Comparison of ENCODE assay signal across 14 cellular contexts in genomic region chr3:4853749-4854140, GRCh38.
DNase-seq lines count a peak whose midpoint lies in the region; ATAC-seq and TF ChIP-seq lines count a peak whose summit lies in the region.
"Had no signal": no experiment of that assay in that cellular context is flagged by ENCODE, and none has a peak within 500 bp of the region (broad histone marks: within the 10 kb centered on the region; RNA-seq: fewer than 3 reads in every experiment).

No MANE protein-coding gene starts in this region.

- H3K4me3 Mint-ChIP-seq in T-helper 2 cell treated with Interferon-gamma antibody and Interleukin-4, amounts not matched to agents 5 μg/mL and 100 μg/mL, for 36 hours = peak overlapping the region; percentile 32
- H3K4me3 Mint-ChIP-seq in effector memory CD8-positive, alpha-beta T cell = no peak overlapping the region
- no peak overlapping the region for H3K4me3 Mint-ChIP-seq in GM23338
- H3K4me3 Mint-ChIP-seq: nephron had no signal

- no peak overlapping the region for H2AFZ ChIP-seq in GM23338

- no peaks in the 10 kb centered on the region for H3K9me3 ChIP-seq in SJSA1 (replicated peaks)
- H3K9me3 ChIP-seq: suprapubic skin had no signal

- H3K36me3 ChIP-seq in SJSA1 (no peaks in the 10 kb centered on the region), GM23338 (ENCODE audit: insufficient read depth) (no peaks in the 10 kb centered on the region)
- H3K36me3 ChIP-seq: suprapubic skin had no signal

- no peaks in the 10 kb centered on the region for H3K9me2 ChIP-seq in GM23338 (ENCODE audit: insufficient read depth)

- no peak for TF ChIP-seq CTCF in GM23338 (conservative IDR thresholded peaks at IDR 0.05; ENCODE audit: low read depth in 2 of 2)

- H3K27me3 ChIP-seq in SJSA1 (replicated peaks) (no peaks in the 10 kb centered on the region), GM23338 (ENCODE audit: insufficient read depth) (no peaks in the 10 kb centered on the region)
- H3K27me3 ChIP-seq: foreskin keratinocyte, suprapubic skin had no signal

- peaks cover 68% of the 10 kb centered on the region for H3K4me1 Mint-ChIP-seq in T-helper 2 cell treated with Interferon-gamma antibody and Interleukin-4, amounts not matched to agents 5 μg/mL and 100 μg/mL, for 36 hours (ENCODE audit: low read depth)
- peaks cover 24 to 37% of the 10 kb centered on the region in 2 donors for H3K4me1 Mint-ChIP-seq in effector memory CD8-positive, alpha-beta T cell (ENCODE audit: low read depth in 2 of 2)
- H3K4me1 Mint-ChIP-seq in GM23338 = no peaks in the 10 kb centered on the region

- H3K36me3 Mint-ChIP-seq in T-helper 2 cell treated with Interferon-gamma antibody and Interleukin-4, amounts not matched to agents 5 μg/mL and 100 μg/mL, for 36 hours (ENCODE audit: low read depth) = peaks cover 42% of the 10 kb centered on the region
- H3K36me3 Mint-ChIP-seq in effector memory CD8-positive, alpha-beta T cell (ENCODE audit: insufficient read depth) = peaks cover 10% of the 10 kb centered on the region
- peaks cover 3% of the 10 kb centered on the region; the same call in 1 of the 3 replicates for H3K36me3 Mint-ChIP-seq in GM23338 (ENCODE audit: low read depth)

- no peak for ATAC-seq in effector memory CD8-positive, alpha-beta T cell (replicated peaks)
- ATAC-seq in GM23338 = no peak
- ATAC-seq in HG02588 (IDR thresholded peaks at IDR 0.05; ENCODE audit: unreplicated experiment) = no peak
- ATAC-seq: foreskin keratinocyte, HCT116, left ventricle myocardium superior had no signal

- H3K4me3 ChIP-seq in SJSA1 = no peak overlapping the region
- H3K4me3 ChIP-seq in GM23338 = no peak overlapping the region
- H3K4me3 ChIP-seq: suprapubic skin had no signal

- no peaks in the 10 kb centered on the region for H3K27me3 Mint-ChIP-seq in T-helper 2 cell treated with Interferon-gamma antibody and Interleukin-4, amounts not matched to agents 5 μg/mL and 100 μg/mL, for 36 hours (ENCODE audit: low read depth)
- no peaks in the 10 kb centered on the region for H3K27me3 Mint-ChIP-seq in effector memory CD8-positive, alpha-beta T cell
- H3K27me3 Mint-ChIP-seq in GM23338 (ENCODE audit: insufficient read depth, low read depth, poor library complexity) = no peaks in the 10 kb centered on the region

- peak overlapping the region; percentile 64 for H3K27ac Mint-ChIP-seq in T-helper 2 cell treated with Interferon-gamma antibody and Interleukin-4, amounts not matched to agents 5 μg/mL and 100 μg/mL, for 36 hours
- peak overlapping the region; percentile 80 to 96 for H3K27ac Mint-ChIP-seq in effector memory CD8-positive, alpha-beta T cell
- H3K27ac Mint-ChIP-seq in GM23338 = no peak overlapping the region
- H3K27ac Mint-ChIP-seq: nephron had no signal

- H3K4me1 ChIP-seq in SJSA1 (replicated peaks) (peaks cover 19% of the 10 kb centered on the region), GM23338 (ENCODE audit: insufficient read depth) (no peaks in the 10 kb centered on the region)
- H3K4me1 ChIP-seq: foreskin keratinocyte had no signal

- H3K27ac ChIP-seq in SJSA1 = peak overlapping the region; percentile 62
- H3K27ac ChIP-seq in GM23338 (ENCODE audit: low read depth) = no peak overlapping the region
- H3K27ac ChIP-seq: foreskin keratinocyte, suprapubic skin had no signal

- H3F3A ChIP-seq in GM23338 (replicated peaks; ENCODE audit: low read depth) = no peaks in the 10 kb centered on the region

- no peak overlapping the region for H3K4me2 ChIP-seq in GM23338

- H3K9me3 Mint-ChIP-seq in T-helper 2 cell treated with Interferon-gamma antibody and Interleukin-4, amounts not matched to agents 5 μg/mL and 100 μg/mL, for 36 hours = peaks cover 4% of the 10 kb centered on the region
- H3K9me3 Mint-ChIP-seq in effector memory CD8-positive, alpha-beta T cell = no peaks in the 10 kb centered on the region
- no peaks in the 10 kb centered on the region for H3K9me3 Mint-ChIP-seq in GM23338
- H3K9me3 Mint-ChIP-seq: nephron had no signal

- no peaks in the 10 kb centered on the region for H4K20me1 ChIP-seq in GM23338 (replicated peaks; ENCODE audit: insufficient read depth)

- no peaks in the 10 kb centered on the region for H3K79me2 ChIP-seq in GM23338 (replicated peaks; ENCODE audit: insufficient read depth)

- no peak for DNase-seq in T-helper 2 cell treated with Interferon-gamma antibody and Interleukin-4, amounts not matched to agents 5 μg/mL and 100 μg/mL, for 36 hours (ENCODE audit: low spot score)
- no peak for DNase-seq in T-helper 2 cell
- DNase-seq in SJSA1 (ENCODE audit: low read depth in 1 of 2, low spot score in 2 of 2) = peak in 1 of 2 experiments; percentile 21
- DNase-seq in effector memory CD8-positive, alpha-beta T cell = no peak
- peak; percentile 40 for DNase-seq in renal cortical epithelial cell (ENCODE audit: low read depth)
- no peak for DNase-seq in D341Med (ENCODE audit: low spot score)
- no peak for DNase-seq in GM23338 (ENCODE audit: low spot score)
- DNase-seq: central memory CD4-positive, alpha-beta T cell; left ventricle myocardium superior had no signal

TF ChIP-seq in GM23338, 12 proteins besides CTCF, POLR2A, EP300 and RAD21:
- TF ChIP-seq STAT1 (IDR thresholded peaks at IDR 0.05; ENCODE audit: unreplicated experiment) (no peak), ZNF462 (CRISPR knock-in tag; IDR thresholded peaks at IDR 0.05) (no peak), ZNF114 (CRISPR knock-in tag; IDR thresholded peaks at IDR 0.05) (no peak), EZH2phosphoT487 (IDR thresholded peaks at IDR 0.05; ENCODE audit: unreplicated experiment) (no peak), ETS1 (IDR thresholded peaks at IDR 0.05) (no peak), NANOG (IDR thresholded peaks at IDR 0.05; ENCODE audit: borderline replicate concordance) (no peak), ZNF331 (CRISPR knock-in tag; IDR thresholded peaks at IDR 0.05; ENCODE audit: low read depth) (no peak), CREB1 (CRISPR knock-in tag; IDR thresholded peaks at IDR 0.05; ENCODE audit: low read depth) (no peak)
